Comparison of ENCODE assay signal across 1 cellular context in the genomic region with DNA sequence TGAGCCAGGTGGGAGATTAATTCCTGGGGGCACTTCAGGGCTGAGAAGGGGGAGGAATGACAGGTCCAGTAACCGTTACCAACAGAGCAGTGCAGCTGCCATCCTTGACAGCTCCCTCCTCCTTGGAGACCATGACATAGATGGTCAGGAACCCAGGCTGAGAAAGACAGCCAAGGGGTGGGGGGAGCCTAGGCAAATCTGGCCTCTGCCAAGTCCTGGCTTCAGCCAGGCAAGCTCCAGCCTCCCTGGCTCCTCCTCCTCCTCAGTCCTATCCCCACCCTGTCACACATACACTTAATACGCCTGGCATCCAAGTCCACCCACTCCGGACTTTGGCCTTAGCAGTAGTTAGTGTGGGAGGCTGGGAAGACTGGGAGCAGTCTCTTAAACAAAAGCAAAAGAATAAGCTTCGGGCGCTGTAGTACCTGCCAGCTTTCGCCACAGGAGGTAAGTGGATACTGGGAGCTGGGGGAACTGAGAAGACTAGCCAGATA.
TF ChIP-seq lines count a peak whose summit lies in the region.

A gene with protein sequence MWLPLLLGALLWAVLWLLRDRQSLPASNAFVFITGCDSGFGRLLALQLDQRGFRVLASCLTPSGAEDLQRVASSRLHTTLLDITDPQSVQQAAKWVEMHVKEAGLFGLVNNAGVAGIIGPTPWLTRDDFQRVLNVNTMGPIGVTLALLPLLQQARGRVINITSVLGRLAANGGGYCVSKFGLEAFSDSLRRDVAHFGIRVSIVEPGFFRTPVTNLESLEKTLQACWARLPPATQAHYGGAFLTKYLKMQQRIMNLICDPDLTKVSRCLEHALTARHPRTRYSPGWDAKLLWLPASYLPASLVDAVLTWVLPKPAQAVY (plus strand): TSS at position 323 of the 494 bp plus-strand sequence. CDS start 792 bp downstream, outside the sequence.

TF ChIP-seq in A549, 52 proteins besides CTCF, POLR2A, EP300 and RAD21 (continued from another document):
- no peak for TF ChIP-seq CBX2 (IDR thresholded peaks at IDR 0.05; ENCODE audit: borderline replicate concordance, low read depth)
